ENCODE assay signal across 18 cellular contexts in genomic region chr7:24924375-24924774, GRCh38. TPM values are rescaled to one million over a fixed set of nuclear protein-coding genes. Genes with fewer than 3 reads are reported as not detected.
DNase-seq lines count a peak whose midpoint lies in the region; ATAC-seq lines count a peak whose summit lies in the region.
"Had no signal": no experiment of that assay in that cellular context is flagged by ENCODE, and none has a peak within 500 bp of the region (broad histone marks: within the 10 kb centered on the region; RNA-seq: fewer than 3 reads in every experiment).

No MANE protein-coding gene starts in this region.

- H3K9me3 Mint-ChIP-seq in activated T-cell treated with anti-CD3 and anti-CD28 coated beads, Interleukin-2, amount 50 U/mL, for 4 hours, result no peaks in the 10 kb centered on the region
- H3K9me3 Mint-ChIP-seq in effector memory CD8-positive, alpha-beta T cell, result no peaks in the 10 kb centered on the region
- H3K9me3 Mint-ChIP-seq: dendritic cell treated with granulocyte-macrophage colony-stimulating factor and Interleukin-4, amounts not matched to agents 40 ng/mL and 50 ng/mL, for 4 days; stimulated activated memory B cell treated with anti-CD40 and anti-IgM and Interleukin-4, amounts not matched to agents 10 μg/mL and 1 μg/mL and 100 μg/mL, for 72 hours had no signal

- H3K36me3 Mint-ChIP-seq in activated T-cell treated with anti-CD3 and anti-CD28 coated beads, Interleukin-2, amount 50 U/mL, for 4 hours (ENCODE audit: insufficient read depth), result peaks cover 6% of the 10 kb centered on the region
- H3K36me3 Mint-ChIP-seq in T-helper 17 cell (ENCODE audit: low read depth), result no peaks in the 10 kb centered on the region
- H3K36me3 Mint-ChIP-seq in effector memory CD8-positive, alpha-beta T cell (ENCODE audit: insufficient read depth), result peaks cover 3% of the 10 kb centered on the region
- H3K36me3 Mint-ChIP-seq: stimulated activated memory B cell treated with anti-CD40 and anti-IgM and Interleukin-4, amounts not matched to agents 10 μg/mL and 1 μg/mL and 100 μg/mL, for 72 hours had no signal

- no peaks in the 10 kb centered on the region for H3K36me3 ChIP-seq in rectal smooth muscle tissue (ENCODE audit: control insufficient read depth, insufficient read depth, low read length)
- H3K36me3 ChIP-seq: ascending aorta, Peyer's patch had no signal

- H3K4me1 Mint-ChIP-seq in activated T-cell treated with anti-CD3 and anti-CD28 coated beads, Interleukin-2, amount 50 U/mL, for 4 hours (ENCODE audit: low read depth), result peaks cover 73% of the 10 kb centered on the region
- H3K4me1 Mint-ChIP-seq in T-helper 17 cell, result peaks cover 58% of the 10 kb centered on the region
- peaks cover 49 to 83% of the 10 kb centered on the region in 2 donors for H3K4me1 Mint-ChIP-seq in effector memory CD8-positive, alpha-beta T cell (ENCODE audit: low read depth in 2 of 2)

- peaks cover 3% of the 10 kb centered on the region for H3K4me1 ChIP-seq in rectal smooth muscle tissue (ENCODE audit: control insufficient read depth, insufficient read depth, low read length)
- H3K4me1 ChIP-seq: Peyer's patch had no signal

- no peak overlapping the region for H3K4me3 ChIP-seq in rectal smooth muscle tissue (ENCODE audit: low read length)
- H3K4me3 ChIP-seq: ascending aorta, Peyer's patch, smooth muscle cell had no signal

- peak in 1 of 2 donors; percentile 25 for ATAC-seq in activated T-cell treated with anti-CD3 and anti-CD28 coated beads, Interleukin-2, amount 50 U/mL, for 4 hours
- ATAC-seq in T-helper 17 cell, result peak; percentile 89
- peak; percentile 84 for ATAC-seq in effector memory CD8-positive, alpha-beta T cell (replicated peaks)
- no peak for ATAC-seq in HG02610 (IDR thresholded peaks at IDR 0.05; ENCODE audit: unreplicated experiment)
- ATAC-seq: activated CD4-positive, CD25-positive, alpha-beta regulatory T cell treated with anti-CD3 and anti-CD28 coated beads, Interleukin-2, amount 50 U/mL, for 24 hours; esophagus mucosa; stimulated activated memory B cell treated with anti-CD40 and anti-IgM and Interleukin-4, amounts not matched to agents 10 μg/mL and 1 μg/mL and 100 μg/mL, for 72 hours had no signal

- H3K9me3 ChIP-seq in T-helper 17 cell (ENCODE audit: control insufficient read depth, low read length, poor library complexity, severe bottlenecking), result no peaks in the 10 kb centered on the region
- H3K9me3 ChIP-seq: ascending aorta, Peyer's patch had no signal

- H3K9ac ChIP-seq in rectal smooth muscle tissue (ENCODE audit: low read length), result no peak overlapping the region

- H3K27me3 Mint-ChIP-seq in activated T-cell treated with anti-CD3 and anti-CD28 coated beads, Interleukin-2, amount 50 U/mL, for 4 hours (ENCODE audit: low read depth), result no peaks in the 10 kb centered on the region
- H3K27me3 Mint-ChIP-seq in T-helper 17 cell, result no peaks in the 10 kb centered on the region
- no peaks in the 10 kb centered on the region for H3K27me3 Mint-ChIP-seq in effector memory CD8-positive, alpha-beta T cell
- H3K27me3 Mint-ChIP-seq: dendritic cell treated with granulocyte-macrophage colony-stimulating factor and Interleukin-4, amounts not matched to agents 40 ng/mL and 50 ng/mL, for 4 days; stimulated activated memory B cell treated with anti-CD40 and anti-IgM and Interleukin-4, amounts not matched to agents 10 μg/mL and 1 μg/mL and 100 μg/mL, for 72 hours had no signal

- peak overlapping the region; percentile 27 for H3K4me3 Mint-ChIP-seq in activated T-cell treated with anti-CD3 and anti-CD28 coated beads, Interleukin-2, amount 50 U/mL, for 4 hours
- no peak overlapping the region for H3K4me3 Mint-ChIP-seq in T-helper 17 cell
- peak overlapping the region; percentile 11 to 42 for H3K4me3 Mint-ChIP-seq in effector memory CD8-positive, alpha-beta T cell
- H3K4me3 Mint-ChIP-seq: dendritic cell treated with granulocyte-macrophage colony-stimulating factor and Interleukin-4, amounts not matched to agents 40 ng/mL and 50 ng/mL, for 4 days; stimulated activated memory B cell treated with anti-CD40 and anti-IgM and Interleukin-4, amounts not matched to agents 10 μg/mL and 1 μg/mL and 100 μg/mL, for 72 hours had no signal

- no peak for DNase-seq in activated T-cell treated with anti-CD3 and anti-CD28 coated beads, Interleukin-2, amount 50 U/mL, for 4 hours
- DNase-seq in activated T-cell treated with anti-CD3 and anti-CD28 coated beads, Interleukin-2, amount 50 U/mL, for 48 hours, result no peak
- DNase-seq in T-helper 17 cell (no peak), NCI-H2171 treated with DMSO at 0.1 percent for 48 hours (lab: John Stamatoyannopoulos, UW) (no peak), MV-4-11 (lab: John Stamatoyannopoulos, UW) (no peak)
- peak in 1 of 3 experiments; percentile 8 for DNase-seq in effector memory CD8-positive, alpha-beta T cell
- DNase-seq: kidney, NCI-H2081, NCI-H748 treated with DMSO at 0.1 percent for 48 hours, Peyer's patch had no signal

- no peaks in the 10 kb centered on the region for H3K27me3 ChIP-seq in rectal smooth muscle tissue (ENCODE audit: control insufficient read depth, insufficient read depth, low read length)
- H3K27me3 ChIP-seq: ascending aorta, Peyer's patch had no signal

- H3K27ac ChIP-seq in rectal smooth muscle tissue (ENCODE audit: low read depth, low read length), result peak overlapping the region; percentile 63
- H3K27ac ChIP-seq: ascending aorta, Peyer's patch had no signal

- H3K27ac Mint-ChIP-seq in T-helper 17 cell, result peak overlapping the region; percentile 97
- H3K27ac Mint-ChIP-seq in effector memory CD8-positive, alpha-beta T cell, result peak overlapping the region; percentile 80 to 92

RNA-seq across cellular contexts. Expression of gene OSBPL3, which starts 55.6 kb away (rescaled TPM):
- 10 to 100 TPM; 59.0 to 85.4 (median 81.8) TPM for total RNA-seq in activated T-cell treated with anti-CD3 and anti-CD28 coated beads, Interleukin-2, amount 50 U/mL, for 4 hours
- total RNA-seq in T-helper 17 cell, result 10 to 100 TPM; 54.8 to 54.9 TPM
